In the genomic region with DNA sequence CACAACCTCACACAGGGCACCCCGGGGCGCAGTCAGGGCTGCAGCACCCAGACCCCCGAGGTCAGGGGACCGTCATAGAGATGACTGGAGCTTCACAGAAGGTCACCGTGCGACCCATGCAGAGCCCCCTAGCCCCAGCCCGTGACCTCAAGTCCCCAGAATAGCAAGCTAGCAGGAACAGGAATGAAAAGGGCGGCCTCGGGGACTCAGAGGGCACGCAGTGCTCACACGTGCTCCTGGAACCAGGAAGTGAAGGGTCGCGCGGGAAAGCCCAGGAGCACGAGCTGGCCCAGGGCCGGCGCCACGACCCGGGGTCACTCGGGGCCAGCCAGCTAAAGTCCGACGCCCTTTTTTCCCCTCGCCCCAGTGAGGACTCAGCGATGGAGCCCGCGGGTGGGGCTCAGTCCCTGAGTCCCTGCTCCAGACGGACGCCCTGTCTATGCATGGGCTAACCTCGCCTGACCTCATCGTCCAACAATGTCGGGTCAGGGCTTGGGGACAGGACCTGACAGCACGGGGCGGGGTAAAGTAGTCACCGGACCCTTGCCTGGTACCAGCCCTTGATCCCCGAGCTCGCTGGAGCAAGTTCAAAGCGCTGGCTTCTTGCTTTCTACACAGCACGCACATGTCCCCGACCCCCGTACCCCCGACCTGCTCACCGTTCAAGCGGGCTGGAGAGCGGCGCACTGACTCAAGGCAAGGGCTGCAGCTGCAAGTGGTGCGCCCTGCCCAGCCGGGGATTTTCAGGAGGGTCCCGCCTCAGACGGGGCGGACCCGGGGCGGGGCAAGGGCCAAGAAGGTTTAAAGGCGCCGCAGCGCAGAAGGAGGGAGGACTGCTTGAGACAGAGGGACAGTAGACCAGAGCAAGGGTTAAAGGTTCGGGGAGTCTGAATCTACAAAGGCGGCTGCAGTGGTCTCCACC, we compare ENCODE assay signal across 1 cellular context.
A peak's percentile ranks its signal among the peaks of the same experiment; 100 is the strongest.
TF ChIP-seq lines count a peak whose summit lies in the region.

TSS of gene TAGLN2 (minus strand) at position 717 of the 922 bp plus-strand sequence. CDS start 4,998 bp downstream, outside the sequence.

TF ChIP-seq in GM12878, 131 proteins besides CTCF, POLR2A, EP300 and RAD21 (continued from another document and continues in another):
- TF ChIP-seq ZNF687 (IDR thresholded peaks at IDR 0.05) (peak; percentile 54), LARP7 (IDR thresholded peaks at IDR 0.05) (peak; percentile 81), RFX5 (IDR thresholded peaks at IDR 0.05; ENCODE audit: low read depth, low read length) (0 out of 2 replicates have a peak, but pooled peaks have one; percentile 28), MYB (IDR thresholded peaks at IDR 0.05; ENCODE audit: borderline replicate concordance, low read depth, low read length) (no peak), CHD4 (IDR thresholded peaks at IDR 0.05) (no peak), ZSCAN29 (IDR thresholded peaks at IDR 0.05) (no peak), TBL1XR1 (IDR thresholded peaks at IDR 0.05; ENCODE audit: low read depth, low read length) (no peak), BRCA1 (IDR thresholded peaks at IDR 0.05; ENCODE audit: low read depth, low read length) (no peak), ZBTB11 (CRISPR knock-in tag; IDR thresholded peaks at IDR 0.05) (no peak), NKRF (conservative IDR thresholded peaks at IDR 0.05) (peak; percentile 86), STAT3 (IDR thresholded peaks at IDR 0.05; ENCODE audit: low read depth, low read length) (no peak), RUNX3 (IDR thresholded peaks at IDR 0.05; ENCODE audit: low read length) (no peak), SREBF1 (IDR thresholded peaks at IDR 0.05; ENCODE audit: low read length) (no peak), USF1 (IDR thresholded peaks at IDR 0.05; ENCODE audit: borderline replicate concordance, extremely low read length, insufficient read depth, low read depth, low read length) (no peak), RELB (IDR thresholded peaks at IDR 0.05; ENCODE audit: low read depth) (peak; percentile 87), HDGF (IDR thresholded peaks at IDR 0.05) (no peak), ZBTB33 (IDR thresholded peaks at IDR 0.05) (no peak), ELK1 (IDR thresholded peaks at IDR 0.05; ENCODE audit: low read depth, low read length) (no peak), PBX3 (IDR thresholded peaks at IDR 0.05; ENCODE audit: insufficient replicate concordance, low read depth, low read length) (peak; percentile 51), KLF5 (IDR thresholded peaks at IDR 0.05; ENCODE audit: partially characterized antibody) (peak; percentile 36), BMI1 (IDR thresholded peaks at IDR 0.05; ENCODE audit: borderline replicate concordance) (no peak), SUPT20H (IDR thresholded peaks at IDR 0.05; ENCODE audit: borderline replicate concordance, control insufficient read depth, low read depth, low read length) (no peak), POLR2AphosphoS2 (IDR thresholded peaks at IDR 0.05; ENCODE audit: low read depth, low read length) (peak; percentile 96)
- TF ChIP-seq, protein P1, sequence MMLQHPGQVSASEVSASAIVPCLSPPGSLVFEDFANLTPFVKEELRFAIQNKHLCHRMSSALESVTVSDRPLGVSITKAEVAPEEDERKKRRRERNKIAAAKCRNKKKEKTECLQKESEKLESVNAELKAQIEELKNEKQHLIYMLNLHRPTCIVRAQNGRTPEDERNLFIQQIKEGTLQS (IDR thresholded peaks at IDR 0.05; ENCODE audit: borderline replicate concordance, extremely low read depth, low read depth, low read length): no peak
- TF ChIP-seq, protein P2, sequence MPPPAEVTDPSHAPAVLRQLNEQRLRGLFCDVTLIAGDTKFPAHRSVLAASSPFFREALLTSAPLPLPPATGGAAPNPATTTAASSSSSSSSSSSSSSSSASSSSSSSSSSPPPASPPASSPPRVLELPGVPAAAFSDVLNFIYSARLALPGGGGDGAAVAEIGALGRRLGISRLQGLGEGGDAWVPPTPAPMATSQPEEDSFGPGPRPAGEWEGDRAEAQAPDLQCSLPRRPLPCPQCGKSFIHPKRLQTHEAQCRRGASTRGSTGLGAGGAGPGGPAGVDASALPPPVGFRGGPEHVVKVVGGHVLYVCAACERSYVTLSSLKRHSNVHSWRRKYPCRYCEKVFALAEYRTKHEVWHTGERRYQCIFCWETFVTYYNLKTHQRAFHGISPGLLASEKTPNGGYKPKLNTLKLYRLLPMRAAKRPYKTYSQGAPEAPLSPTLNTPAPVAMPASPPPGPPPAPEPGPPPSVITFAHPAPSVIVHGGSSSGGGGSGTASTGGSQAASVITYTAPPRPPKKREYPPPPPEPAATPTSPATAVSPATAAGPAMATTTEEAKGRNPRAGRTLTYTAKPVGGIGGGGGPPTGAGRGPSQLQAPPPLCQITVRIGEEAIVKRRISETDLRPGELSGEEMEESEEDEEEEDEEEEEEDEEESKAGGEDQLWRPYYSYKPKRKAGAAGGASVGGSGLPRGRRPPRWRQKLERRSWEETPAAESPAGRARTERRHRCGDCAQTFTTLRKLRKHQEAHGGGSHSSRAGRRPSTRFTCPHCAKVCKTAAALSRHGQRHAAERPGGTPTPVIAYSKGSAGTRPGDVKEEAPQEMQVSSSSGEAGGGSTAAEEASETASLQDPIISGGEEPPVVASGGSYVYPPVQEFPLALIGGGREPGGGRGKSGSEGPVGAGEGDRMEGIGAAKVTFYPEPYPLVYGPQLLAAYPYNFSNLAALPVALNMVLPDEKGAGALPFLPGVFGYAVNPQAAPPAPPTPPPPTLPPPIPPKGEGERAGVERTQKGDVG (CRISPR knock-in tag; IDR thresholded peaks at IDR 0.05): no peak
